Comparison of ENCODE assay signal across 1 cellular context in genomic region chr1:23562138-23562819, GRCh38.
TF ChIP-seq lines count a peak whose summit lies in the region.

No MANE protein-coding gene starts in this region.

TF ChIP-seq in HepG2, 621 proteins besides CTCF, POLR2A, EP300 and RAD21 (continued from another document and continues in another):
- no peak for TF ChIP-seq ZNF18 (CRISPR knock-in tag; IDR thresholded peaks at IDR 0.05; ENCODE audit: insufficient replicate concordance)
- no peak for TF ChIP-seq ZNF44 (CRISPR knock-in tag; IDR thresholded peaks at IDR 0.05)
- TF ChIP-seq ZGPAT (CRISPR knock-in tag; IDR thresholded peaks at IDR 0.05) = peak; percentile 74; the same call in 1 of the 2 replicates
- peak; percentile 46; the same call in 1 of the 2 replicates for TF ChIP-seq IRF2 (CRISPR knock-in tag; IDR thresholded peaks at IDR 0.05)
- no peak for TF ChIP-seq NRL (CRISPR knock-in tag; IDR thresholded peaks at IDR 0.05; ENCODE audit: borderline replicate concordance)
- TF ChIP-seq ZSCAN22 (CRISPR knock-in tag; IDR thresholded peaks at IDR 0.05) = no peak
- TF ChIP-seq ZNF574 (CRISPR knock-in tag; IDR thresholded peaks at IDR 0.05) = peak; percentile 50; the same call in 1 of the 2 replicates
- no peak for TF ChIP-seq ZSCAN21 (CRISPR knock-in tag; IDR thresholded peaks at IDR 0.05; ENCODE audit: borderline replicate concordance)
- no peak for TF ChIP-seq ZFP36L1 (CRISPR knock-in tag; IDR thresholded peaks at IDR 0.05)
- no peak for TF ChIP-seq ZNF510 (CRISPR knock-in tag; IDR thresholded peaks at IDR 0.05; ENCODE audit: low read depth)
- peak; percentile 80; the same call in 1 of the 2 replicates for TF ChIP-seq ARID4A (CRISPR knock-in tag; IDR thresholded peaks at IDR 0.05; ENCODE audit: borderline replicate concordance)
- TF ChIP-seq SP5 (CRISPR knock-in tag; IDR thresholded peaks at IDR 0.05; ENCODE audit: borderline replicate concordance, low read depth) = peak; percentile 83
- TF ChIP-seq NR1H2 (CRISPR knock-in tag; IDR thresholded peaks at IDR 0.05; ENCODE audit: borderline replicate concordance, low read depth) = no peak
- TF ChIP-seq ZNF816 (CRISPR knock-in tag; IDR thresholded peaks at IDR 0.05; ENCODE audit: borderline replicate concordance) = no peak
- TF ChIP-seq ZNF414 (CRISPR knock-in tag; IDR thresholded peaks at IDR 0.05) = no peak
- no peak for TF ChIP-seq ZBTB7A (CRISPR knock-in tag; IDR thresholded peaks at IDR 0.05)
- TF ChIP-seq CSRNP1 (CRISPR knock-in tag; IDR thresholded peaks at IDR 0.05) = no peak
- TF ChIP-seq GZF1 (CRISPR knock-in tag; IDR thresholded peaks at IDR 0.05) = no peak
- TF ChIP-seq SOX6 (IDR thresholded peaks at IDR 0.05) = no peak
- peak; percentile 82 for TF ChIP-seq SOX6 (CRISPR knock-in tag; IDR thresholded peaks at IDR 0.05)
- TF ChIP-seq RBFOX2 (IDR thresholded peaks at IDR 0.05; ENCODE audit: low read depth, low read length) = no peak
- no peak for TF ChIP-seq TAF15 (IDR thresholded peaks at IDR 0.05; ENCODE audit: low read depth, low read length, poor library complexity, severe bottlenecking)
- TF ChIP-seq GMEB1 (CRISPR knock-in tag; IDR thresholded peaks at IDR 0.05; ENCODE audit: borderline replicate concordance) = no peak; the same call in 1 of the 2 replicates
- no peak for TF ChIP-seq KLF9 (CRISPR knock-in tag; IDR thresholded peaks at IDR 0.05; ENCODE audit: low read depth)
- no peak for TF ChIP-seq ARNT (IDR thresholded peaks at IDR 0.05)
- peak; percentile 50 for TF ChIP-seq ZFY (CRISPR knock-in tag; IDR thresholded peaks at IDR 0.05)
- no peak for TF ChIP-seq SAFB2 (CRISPR knock-in tag; IDR thresholded peaks at IDR 0.05; ENCODE audit: borderline replicate concordance, low read depth)
- TF ChIP-seq ZKSCAN5 (CRISPR knock-in tag; IDR thresholded peaks at IDR 0.05) = no peak
- no peak for TF ChIP-seq ZNF672 (CRISPR knock-in tag; IDR thresholded peaks at IDR 0.05)
- no peak for TF ChIP-seq RORA (CRISPR knock-in tag; IDR thresholded peaks at IDR 0.05)
- no peak for TF ChIP-seq SRSF9 (IDR thresholded peaks at IDR 0.05; ENCODE audit: borderline replicate concordance, insufficient read depth, low read depth, low read length, poor library complexity, severe bottlenecking)
- no peak for TF ChIP-seq SMAD9 (CRISPR knock-in tag; IDR thresholded peaks at IDR 0.05)
- TF ChIP-seq SALL2 (CRISPR knock-in tag; IDR thresholded peaks at IDR 0.05) = peak; percentile 39; the same call in 1 of the 2 replicates
- peak; percentile 82 for TF ChIP-seq HNF4A (CRISPR knock-in tag; IDR thresholded peaks at IDR 0.05)
- 0 out of 2 replicates have a peak, but pooled peaks have one; percentile 56 for TF ChIP-seq DNMT3B (CRISPR knock-in tag; conservative IDR thresholded peaks at IDR 0.05)
- no peak for TF ChIP-seq PRPF4 (IDR thresholded peaks at IDR 0.05; ENCODE audit: low read depth, low read length, poor library complexity, severe bottlenecking)
- TF ChIP-seq ZNF432 (CRISPR knock-in tag; IDR thresholded peaks at IDR 0.05; ENCODE audit: borderline replicate concordance) = no peak
- TF ChIP-seq ZBTB1 (CRISPR knock-in tag; IDR thresholded peaks at IDR 0.05; ENCODE audit: borderline replicate concordance) = no peak
- TF ChIP-seq PHF8 (CRISPR knock-in tag; IDR thresholded peaks at IDR 0.05) = 0 out of 2 replicates have a peak, but pooled peaks have one; percentile 28
- no peak for TF ChIP-seq TOE1 (CRISPR knock-in tag; IDR thresholded peaks at IDR 0.05)
- TF ChIP-seq ZNF232 (CRISPR knock-in tag; IDR thresholded peaks at IDR 0.05; ENCODE audit: borderline replicate concordance) = no peak
- TF ChIP-seq ATF5 (CRISPR knock-in tag; IDR thresholded peaks at IDR 0.05; ENCODE audit: low read depth) = no peak
- no peak for TF ChIP-seq BCL3 (CRISPR knock-in tag; IDR thresholded peaks at IDR 0.05)
- TF ChIP-seq TCF7L2 (IDR thresholded peaks at IDR 0.05; ENCODE audit: low read depth, low read length) = no peak
- TF ChIP-seq TRAFD1 (CRISPR knock-in tag; IDR thresholded peaks at IDR 0.05; ENCODE audit: borderline replicate concordance) = no peak
- TF ChIP-seq ZNF619 (CRISPR knock-in tag; IDR thresholded peaks at IDR 0.05) = no peak
- no peak for TF ChIP-seq ZNF20 (CRISPR knock-in tag; IDR thresholded peaks at IDR 0.05)
- no peak for TF ChIP-seq ZNF660 (CRISPR knock-in tag; IDR thresholded peaks at IDR 0.05; ENCODE audit: borderline replicate concordance, low read depth)
- no peak for TF ChIP-seq RAD51 (IDR thresholded peaks at IDR 0.05; ENCODE audit: borderline replicate concordance)
- no peak for TF ChIP-seq GTF3A (CRISPR knock-in tag; conservative IDR thresholded peaks at IDR 0.05)
- TF ChIP-seq SNAPC2 (CRISPR knock-in tag; IDR thresholded peaks at IDR 0.05) = 0 out of 2 replicates have a peak, but pooled peaks have one; percentile 39
- TF ChIP-seq TEAD2 (CRISPR knock-in tag; IDR thresholded peaks at IDR 0.05) = no peak
